Comparison of ENCODE assay signal across 14 cellular contexts in the genomic region with DNA sequence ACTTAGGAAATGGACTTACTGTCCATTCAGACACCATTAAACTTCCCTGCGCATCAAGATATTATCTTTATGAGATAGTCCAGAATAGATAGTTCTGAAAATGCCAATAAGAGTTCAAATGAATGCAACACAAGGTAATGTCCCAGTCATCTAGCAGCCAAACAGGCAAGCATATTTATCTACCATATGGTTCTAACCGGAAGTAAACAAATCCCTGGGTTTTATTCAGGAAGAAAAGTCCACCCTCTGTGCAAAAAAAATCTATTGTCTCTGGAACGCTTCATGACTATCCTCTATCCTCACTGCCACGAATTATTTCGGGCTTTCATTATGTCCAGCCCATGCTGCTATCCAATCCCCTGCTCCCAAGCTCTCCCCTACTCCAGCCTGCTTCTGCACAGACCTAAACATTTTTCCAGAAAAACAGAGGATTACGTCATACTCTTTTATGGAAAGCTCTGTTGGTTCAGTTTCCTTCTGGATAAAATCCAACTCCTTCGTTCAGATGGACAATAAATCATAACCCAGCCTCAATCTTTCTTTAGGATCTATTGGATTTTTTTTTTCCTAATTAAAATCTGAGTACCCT.
DNase-seq lines count a peak whose midpoint lies in the region.
"Had no signal": no experiment of that assay in that cellular context is flagged by ENCODE, and none has a peak within 500 bp of the region (broad histone marks: within the 10 kb centered on the region; RNA-seq: fewer than 3 reads in every experiment).

No MANE protein-coding gene starts in this region.

- no peak overlapping the region for H3K4me3 ChIP-seq in skeletal muscle cell (ENCODE audit: low read depth, low read length)
- H3K4me3 ChIP-seq: gastroesophageal sphincter, thoracic aorta had no signal

- peak; percentile 56 for DNase-seq in GM03348 (ENCODE audit: low spot score)
- peak; percentile 70 for DNase-seq in NCI-H69 (lab: John Stamatoyannopoulos, UW)
- DNase-seq in fibroblast of peridontal ligament (ENCODE audit: extremely low read depth), result peak; percentile 86
- DNase-seq in skeletal muscle cell (ENCODE audit: low read depth), result peak; percentile 45
- DNase-seq in SHP77 treated with DMSO at 0.1 percent for 48 hours (lab: John Stamatoyannopoulos, UW), result no peak
- DNase-seq in SIG-M5 (lab: John Stamatoyannopoulos, UW), result no peak
- no peak for DNase-seq in NK-92 treated with Interleukin-12 subunit alpha and Interleukin-12 subunit beta, amount 100 ng/mL, for 24 hours (lab: John Stamatoyannopoulos, UW)
- DNase-seq: activated naive CD8-positive, alpha-beta T cell treated with anti-CD3 and anti-CD28 coated beads for 36 hours; Calu3; kidney; NCI-H345; small intestine had no signal

Comparison
In these comparisons a context has a peak if more than half of its experiments do, and no peak if none do; other contexts are left out.
1. DNase-seq: peak in GM03348 (single experiment), NCI-H69 (single experiment), fibroblast of peridontal ligament (single experiment) and skeletal muscle cell (single experiment); none in SHP77 treated with DMSO at 0.1 percent for 48 hours (single experiment), SIG-M5 (single experiment) and NK-92 treated with Interleukin-12 subunit alpha and Interleukin-12 subunit beta, amount 100 ng/mL, for 24 hours (single experiment).